Comparison of ENCODE assay signal across 8 cellular contexts in the genomic region with DNA sequence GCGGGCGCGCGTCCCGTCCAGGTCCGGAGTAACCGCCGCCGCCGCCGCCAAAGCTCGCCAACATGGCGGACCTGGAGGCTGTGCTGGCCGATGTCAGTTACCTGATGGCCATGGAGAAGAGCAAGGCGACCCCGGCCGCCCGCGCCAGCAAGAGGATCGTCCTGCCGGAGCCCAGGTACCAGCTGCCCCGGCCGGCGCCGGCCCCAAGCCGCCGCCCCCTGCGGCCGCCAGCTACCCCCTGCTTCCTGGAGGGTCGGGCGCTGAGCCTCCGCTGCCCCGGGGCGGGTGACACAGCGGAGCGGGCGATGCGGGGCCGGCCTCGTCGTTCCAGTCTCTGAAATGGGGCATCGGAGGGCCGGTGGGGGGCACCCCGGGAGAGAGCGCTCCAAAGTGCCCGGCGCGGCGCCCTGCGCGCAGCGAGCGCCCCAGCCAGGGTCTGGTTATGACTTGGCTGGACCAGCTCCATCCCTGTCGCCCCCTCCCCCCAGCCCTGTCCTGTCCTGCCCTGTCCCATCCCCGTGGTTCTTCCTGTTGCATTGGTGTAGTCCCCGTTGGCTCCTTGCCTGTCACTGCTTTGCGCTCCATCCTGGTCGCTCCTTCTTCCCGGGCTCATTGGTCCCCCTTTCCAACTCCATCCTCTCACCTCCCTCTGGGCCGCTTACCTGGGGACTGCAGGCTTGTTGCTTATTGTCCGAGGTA. TPM values are rescaled to one million over a fixed set of nuclear protein-coding genes. Genes with fewer than 3 reads are reported as not detected.
DNase-seq lines count a peak whose midpoint lies in the region; ATAC-seq and TF ChIP-seq lines count a peak whose summit lies in the region.

No MANE protein-coding gene starts in this region.

- ATAC-seq in GM19397 (IDR thresholded peaks at IDR 0.05; ENCODE audit: unreplicated experiment) (peak; percentile 17), GM21526 (IDR thresholded peaks at IDR 0.05; ENCODE audit: low FRiP score, unreplicated experiment) (no peak)

- H3K36me3 ChIP-seq in iPS-18a (ENCODE audit: control insufficient read depth, low read depth, low read length), result no peaks in the 10 kb centered on the region

- H3K27ac ChIP-seq in iPS-18a (ENCODE audit: low read length) (no peak overlapping the region), skin epidermis (peak overlapping the region in 20 of 21 experiments; percentile 37 to 90 (median 79))

- H3K9me3 ChIP-seq in iPS-18a (ENCODE audit: control insufficient read depth, low read depth, low read length), result no peaks in the 10 kb centered on the region

- peak overlapping the region; percentile 81 for H3K27ac Mint-ChIP-seq in activated naive CD8-positive, alpha-beta T cell treated with anti-CD3 and anti-CD28 coated beads for 36 hours

- H3K4me3 ChIP-seq in AG10803 (ENCODE audit: low read length) (peak overlapping the region; percentile 49), iPS-18a (ENCODE audit: low read length) (peak overlapping the region; percentile 85), skin epidermis (peak overlapping the region; percentile 56 to 88 (median 80))

- H3K4me1 ChIP-seq in iPS-18a (ENCODE audit: control insufficient read depth, low read depth, low read length), result peaks cover 29% of the 10 kb centered on the region

- H3K36me3 Mint-ChIP-seq in activated naive CD8-positive, alpha-beta T cell treated with anti-CD3 and anti-CD28 coated beads for 36 hours, result peaks cover 8% of the 10 kb centered on the region

- no peak for TF ChIP-seq CTCF in AG10803 (conservative IDR thresholded peaks at IDR 0.05; ENCODE audit: low read length)

- H3K27me3 ChIP-seq in iPS-18a (ENCODE audit: control insufficient read depth, insufficient read depth, low read length), result peaks cover 19% of the 10 kb centered on the region

- H3K4me3 Mint-ChIP-seq in activated naive CD8-positive, alpha-beta T cell treated with anti-CD3 and anti-CD28 coated beads for 36 hours, result peak overlapping the region; percentile 96

- peak overlapping the region; percentile 3 for H3K9ac ChIP-seq in iPS-18a (ENCODE audit: low read length)

- DNase-seq in AG10803 (ENCODE audit: low read depth), result no peak
- DNase-seq in NAMALWA (ENCODE audit: low spot score), result peak; percentile 40
- peak; percentile 47 for DNase-seq in activated naive CD8-positive, alpha-beta T cell treated with anti-CD3 and anti-CD28 coated beads for 36 hours
- DNase-seq in MV-4-11 (lab: John Stamatoyannopoulos, UW), result no peak

- H3K4me1 Mint-ChIP-seq in activated naive CD8-positive, alpha-beta T cell treated with anti-CD3 and anti-CD28 coated beads for 36 hours, result peaks cover 56% of the 10 kb centered on the region

- H3K9me3 Mint-ChIP-seq in activated naive CD8-positive, alpha-beta T cell treated with anti-CD3 and anti-CD28 coated beads for 36 hours, result peaks cover 3% of the 10 kb centered on the region

- H3K27me3 Mint-ChIP-seq in activated naive CD8-positive, alpha-beta T cell treated with anti-CD3 and anti-CD28 coated beads for 36 hours, result peaks cover 4% of the 10 kb centered on the region

RNA-seq across cellular contexts. Expression of gene GRK3, which starts 0.7 kb away (rescaled TPM):
- total RNA-seq in activated naive CD8-positive, alpha-beta T cell treated with anti-CD3 and anti-CD28 coated beads for 36 hours, result 10 to 100 TPM; 27.6 to 29.4 TPM

Comparison
In these comparisons a context has a peak if more than half of its experiments do, and no peak if none do; other contexts are left out.
1. DNase-seq: peak in NAMALWA (single experiment) and activated naive CD8-positive, alpha-beta T cell treated with anti-CD3 and anti-CD28 coated beads for 36 hours (single experiment); none in AG10803 (single experiment) and MV-4-11 (single experiment).
2. Peak in every context shown above with its lines, with median percentiles within 50 percentile points of each other: H3K4me3 ChIP-seq.